Comparison of ENCODE assay signal across 21 cellular contexts in genomic region chr18:8745355-8746014, GRCh38. TPM values are rescaled to one million over a fixed set of nuclear protein-coding genes. Genes with fewer than 3 reads are reported as not detected.
A peak's percentile ranks its signal among the peaks of the same experiment; 100 is the strongest.
DNase-seq lines count a peak whose midpoint lies in the region; ATAC-seq, FAIRE-seq and TF ChIP-seq lines count a peak whose summit lies in the region.
"Had no signal": no experiment of that assay in that cellular context is flagged by ENCODE, and none has a peak within 500 bp of the region (broad histone marks: within the 10 kb centered on the region; RNA-seq: fewer than 3 reads in every experiment).

No MANE protein-coding gene starts in this region.

- no peaks in the 10 kb centered on the region for H3K36me3 Mint-ChIP-seq in activated T-cell treated with anti-CD3 and anti-CD28 coated beads, Interleukin-2, amount 50 U/mL, for 4 hours (ENCODE audit: insufficient read depth)
- peaks cover 9% of the 10 kb centered on the region for H3K36me3 Mint-ChIP-seq in astrocyte (ENCODE audit: low read depth, unreplicated experiment)
- H3K36me3 Mint-ChIP-seq in stimulated activated naive B cell treated with anti-CD40 and anti-IgM and Interleukin-4, amounts not matched to agents 10 μg/mL and 1 μg/mL and 100 μg/mL, for 72 hours, result peaks cover 14 to 33% of the 10 kb centered on the region in 2 donors

- no peak overlapping the region for H3K27ac Mint-ChIP-seq in astrocyte (ENCODE audit: unreplicated experiment)
- H3K27ac Mint-ChIP-seq in stimulated activated naive B cell treated with anti-CD40 and anti-IgM and Interleukin-4, amounts not matched to agents 10 μg/mL and 1 μg/mL and 100 μg/mL, for 72 hours, result peak overlapping the region; percentile 63
- H3K27ac Mint-ChIP-seq: memory B cell; stimulated activated memory B cell treated with anti-CD40 and anti-IgM and Interleukin-4, amounts not matched to agents 10 μg/mL and 1 μg/mL and 100 μg/mL, for 72 hours had no signal

- peaks cover 38% of the 10 kb centered on the region for H3K4me1 Mint-ChIP-seq in activated T-cell treated with anti-CD3 and anti-CD28 coated beads, Interleukin-2, amount 50 U/mL, for 4 hours (ENCODE audit: low read depth)
- H3K4me1 Mint-ChIP-seq in astrocyte (ENCODE audit: low read depth, unreplicated experiment), result peaks cover 40% of the 10 kb centered on the region
- H3K4me1 Mint-ChIP-seq in stimulated activated naive B cell treated with anti-CD40 and anti-IgM and Interleukin-4, amounts not matched to agents 10 μg/mL and 1 μg/mL and 100 μg/mL, for 72 hours, result peaks cover 12 to 36% of the 10 kb centered on the region in 2 donors

- H4K20me1 ChIP-seq in Loucy (ENCODE audit: insufficient read depth, low read length, poor library complexity, severe bottlenecking) (no peaks in the 10 kb centered on the region), astrocyte (ENCODE audit: insufficient read depth, low read length) (no peaks in the 10 kb centered on the region)

- H3K36me3 ChIP-seq in Loucy (ENCODE audit: insufficient read depth, low read length) (peaks cover 6% of the 10 kb centered on the region; the same call in 1 of the 2 replicates), astrocyte (ENCODE audit: insufficient read depth, low read length) (peaks cover 6% of the 10 kb centered on the region)
- H3K36me3 ChIP-seq: neutrophil, SJCRH30 had no signal

- H3K27me3 ChIP-seq in Loucy (ENCODE audit: insufficient read depth, low read length, poor library complexity, severe bottlenecking) (no peaks in the 10 kb centered on the region), astrocyte (ENCODE audit: insufficient read depth, low read length) (no peaks in the 10 kb centered on the region)
- H3K27me3 ChIP-seq: foreskin keratinocyte, neutrophil, SJCRH30 had no signal

- peak in 1 of 2 donors; percentile 38 for ATAC-seq in activated T-cell treated with anti-CD3 and anti-CD28 coated beads, Interleukin-2, amount 50 U/mL, for 4 hours
- peak in 1 of 2 donors; percentile 67 for ATAC-seq in stimulated activated naive B cell treated with anti-CD40 and anti-IgM and Interleukin-4, amounts not matched to agents 10 μg/mL and 1 μg/mL and 100 μg/mL, for 72 hours (replicated peaks)
- ATAC-seq in HG02981 (IDR thresholded peaks at IDR 0.05; ENCODE audit: unreplicated experiment), result no peak
- ATAC-seq: foreskin keratinocyte; sciatic nerve; stimulated activated memory B cell treated with anti-CD40 and anti-IgM and Interleukin-4, amounts not matched to agents 10 μg/mL and 1 μg/mL and 100 μg/mL, for 72 hours had no signal

- H3K9ac ChIP-seq in Loucy (ENCODE audit: low read depth, low read length, poor library complexity, severe bottlenecking) (no peak overlapping the region), astrocyte (ENCODE audit: low read length) (no peak overlapping the region)

- H3F3A ChIP-seq in Loucy (ENCODE audit: low read depth), result peaks cover 6% of the 10 kb centered on the region; the same call in 1 of the 2 replicates

- H2AFZ ChIP-seq in Loucy (ENCODE audit: low read length) (no peak overlapping the region), astrocyte (ENCODE audit: low read depth, low read length) (no peak overlapping the region)

- peaks cover 14% of the 10 kb centered on the region for H3K9me3 Mint-ChIP-seq in activated T-cell treated with anti-CD3 and anti-CD28 coated beads, Interleukin-2, amount 50 U/mL, for 4 hours
- no peaks in the 10 kb centered on the region for H3K9me3 Mint-ChIP-seq in astrocyte (ENCODE audit: unreplicated experiment)
- peaks cover 12% of the 10 kb centered on the region in 2 donors for H3K9me3 Mint-ChIP-seq in stimulated activated naive B cell treated with anti-CD40 and anti-IgM and Interleukin-4, amounts not matched to agents 10 μg/mL and 1 μg/mL and 100 μg/mL, for 72 hours

- DNase-seq in activated T-cell treated with anti-CD3 and anti-CD28 coated beads, Interleukin-2, amount 50 U/mL, for 4 hours, result no peak
- no peak for DNase-seq in activated T-cell treated with anti-CD3 and anti-CD28 coated beads for 4 hours
- no peak for DNase-seq in astrocyte (ENCODE audit: low read depth)
- DNase-seq in stimulated activated naive B cell treated with anti-CD40 and anti-IgM and Interleukin-4, amounts not matched to agents 10 μg/mL and 1 μg/mL and 100 μg/mL, for 72 hours, result no peak
- no peak for DNase-seq in NCI-H128 (lab: John Stamatoyannopoulos, UW; ENCODE audit: unreplicated experiment)
- DNase-seq in T-helper 1 cell, result no peak
- DNase-seq: activated CD8-positive, alpha-beta memory T cell treated with anti-CD3 and anti-CD28 coated beads for 24 hours; activated gamma-delta T cell; foreskin keratinocyte; HCEC 1CT; Kasumi-1; NCI-H2107; SJCRH30 had no signal

- no peak overlapping the region for H3K27ac ChIP-seq in astrocyte (ENCODE audit: low read depth, low read length)
- H3K27ac ChIP-seq: foreskin keratinocyte, neutrophil, SJCRH30 had no signal

- H3K4me3 ChIP-seq in Loucy (ENCODE audit: low read length, poor library complexity, severe bottlenecking) (no peak overlapping the region), astrocyte (ENCODE audit: insufficient read depth, low read depth, low read length) (no peak overlapping the region)
- H3K4me3 ChIP-seq: SJCRH30 had no signal

- H3K79me2 ChIP-seq in Loucy (ENCODE audit: insufficient read depth, low read length), result 0 out of 2 replicates have a peak, but pooled peaks cover 3% of the 10 kb centered on the region
- H3K79me2 ChIP-seq in astrocyte (ENCODE audit: insufficient read depth, low read length), result peaks cover 93% of the 10 kb centered on the region

- H3K9me3 ChIP-seq in Loucy (ENCODE audit: insufficient read depth, low read depth, low read length) (no peaks in the 10 kb centered on the region), astrocyte (ENCODE audit: insufficient read depth, low read depth, low read length) (no peaks in the 10 kb centered on the region)
- H3K9me3 ChIP-seq: neutrophil, SJCRH30 had no signal

- H3K27me3 Mint-ChIP-seq in activated T-cell treated with anti-CD3 and anti-CD28 coated beads, Interleukin-2, amount 50 U/mL, for 4 hours (ENCODE audit: low read depth), result no peaks in the 10 kb centered on the region
- no peaks in the 10 kb centered on the region for H3K27me3 Mint-ChIP-seq in astrocyte (ENCODE audit: low read depth, unreplicated experiment)
- H3K27me3 Mint-ChIP-seq in stimulated activated naive B cell treated with anti-CD40 and anti-IgM and Interleukin-4, amounts not matched to agents 10 μg/mL and 1 μg/mL and 100 μg/mL, for 72 hours, result no peaks in the 10 kb centered on the region
- H3K27me3 Mint-ChIP-seq: memory B cell; stimulated activated memory B cell treated with anti-CD40 and anti-IgM and Interleukin-4, amounts not matched to agents 10 μg/mL and 1 μg/mL and 100 μg/mL, for 72 hours had no signal

- peak; percentile 49 for FAIRE-seq in astrocyte (lab: Jason Lieb, UNC)
- FAIRE-seq: bronchial epithelial cell, TTC549 had no signal

- H3K4me1 ChIP-seq in Loucy (ENCODE audit: insufficient read depth, low read length, poor library complexity, severe bottlenecking), result peaks cover 78% of the 10 kb centered on the region
- H3K4me1 ChIP-seq in astrocyte (ENCODE audit: insufficient read depth, low read length), result peaks cover 32% of the 10 kb centered on the region
- H3K4me1 ChIP-seq: foreskin keratinocyte, SJCRH30 had no signal

- H3K4me2 ChIP-seq in Loucy (ENCODE audit: low read depth, low read length, poor library complexity, severe bottlenecking) (peak overlapping the region; percentile 11), astrocyte (ENCODE audit: low read length) (no peak overlapping the region)

- H3K9me2 ChIP-seq in Loucy (replicated peaks; ENCODE audit: low read depth, low read length), result no peaks in the 10 kb centered on the region

- TF ChIP-seq CTCF in Loucy (conservative IDR thresholded peaks at IDR 0.05; ENCODE audit: low read length), result no peak
- no peak for TF ChIP-seq CTCF in astrocyte (IDR thresholded peaks at IDR 0.05; ENCODE audit: insufficient read depth, low read depth, low read length)

- peak overlapping the region; percentile 7 for H3K4me3 Mint-ChIP-seq in activated T-cell treated with anti-CD3 and anti-CD28 coated beads, Interleukin-2, amount 50 U/mL, for 4 hours
- no peak overlapping the region for H3K4me3 Mint-ChIP-seq in astrocyte (ENCODE audit: unreplicated experiment)
- no peak overlapping the region for H3K4me3 Mint-ChIP-seq in stimulated activated naive B cell treated with anti-CD40 and anti-IgM and Interleukin-4, amounts not matched to agents 10 μg/mL and 1 μg/mL and 100 μg/mL, for 72 hours
- H3K4me3 Mint-ChIP-seq: memory B cell; stimulated activated memory B cell treated with anti-CD40 and anti-IgM and Interleukin-4, amounts not matched to agents 10 μg/mL and 1 μg/mL and 100 μg/mL, for 72 hours had no signal

RNA-seq across cellular contexts. Expression of gene MTCL1, which starts 40.1 kb away (rescaled TPM):
- total RNA-seq in activated T-cell treated with anti-CD3 and anti-CD28 coated beads, Interleukin-2, amount 50 U/mL, for 4 hours, result under 1 TPM; 0.23 to 0.73 (median 0.69) TPM
- total RNA-seq in astrocyte, result 48.6 and 59.3 TPM in 2 replicates

Comparison
In these comparisons a context has a peak if more than half of its experiments do, and no peak if none do; other contexts are left out.
1. RNA of gene MTCL1, which starts 40.1 kb away (total RNA-seq): 48.6 to 59.3 TPM in astrocyte; 0.23 to 0.73 TPM in activated T-cell treated with anti-CD3 and anti-CD28 coated beads, Interleukin-2, amount 50 U/mL, for 4 hours; every median in the first group is over 10 times any median in the second.